8 cellular contexts compared by ENCODE assay signal in genomic region chr5:180315762-180316212, GRCh38. TPM values are rescaled to one million over a fixed set of nuclear protein-coding genes. Genes with fewer than 3 reads are reported as not detected.
DNase-seq lines count a peak whose midpoint lies in the region; ATAC-seq lines count a peak whose summit lies in the region.

No MANE protein-coding gene starts in this region.

- peaks cover 0 to 2% (median 0%) of the 10 kb centered on the region in 8 donors for H3K9me3 Mint-ChIP-seq in CD4-positive, alpha-beta memory T cell

- no peaks in the 10 kb centered on the region for H3K4me1 ChIP-seq in CD4-positive, alpha-beta memory T cell (ENCODE audit: insufficient read depth, low read length)

- no peaks in the 10 kb centered on the region for H3K27me3 ChIP-seq in CD4-positive, alpha-beta memory T cell (ENCODE audit: insufficient read depth, low read length)

- H3K27ac ChIP-seq in CD4-positive, alpha-beta memory T cell (ENCODE audit: low read depth, low read length) = no peak overlapping the region

- H3K27me3 Mint-ChIP-seq in CD4-positive, alpha-beta memory T cell = peaks cover 3 to 6% of the 10 kb centered on the region in 2 donors

- H3K4me3 ChIP-seq in CD4-positive, alpha-beta memory T cell (ENCODE audit: low read length in 2 of 2) = no peak overlapping the region

- no peaks in the 10 kb centered on the region for H3K36me3 Mint-ChIP-seq in CD4-positive, alpha-beta memory T cell

- ATAC-seq in GM21381 (IDR thresholded peaks at IDR 0.05; ENCODE audit: unreplicated experiment) = peak; percentile 65
- ATAC-seq in GM19328 (IDR thresholded peaks at IDR 0.05; ENCODE audit: unreplicated experiment) = no peak

- peak overlapping the region in 1 of 7 donors; percentile 2 for H3K27ac Mint-ChIP-seq in CD4-positive, alpha-beta memory T cell

- POLR2A ChIA-PET in CD4-positive, alpha-beta memory T cell (lab: Charles Lee; ENCODE audit: partially characterized antibody) = interaction anchor here (0.8 to 1.5 kb wide), 2 partner anchors 20 to 23 kb away, joined by 3 to 25 read pairs; partner anchors contain the start of gene MAPK9

- peaks cover 0 to 15% (median 4%) of the 10 kb centered on the region in 4 donors for H3K4me1 Mint-ChIP-seq in CD4-positive, alpha-beta memory T cell

- H3K36me3 ChIP-seq in CD4-positive, alpha-beta memory T cell (ENCODE audit: insufficient read depth, low read length) = no peaks in the 10 kb centered on the region

- H3K4me3 Mint-ChIP-seq in CD4-positive, alpha-beta memory T cell = peak overlapping the region in 1 of 8 donors; percentile 14

- peak; percentile 55 to 73 (median 61) for DNase-seq in CD4-positive, alpha-beta memory T cell
- peak; percentile 70 for DNase-seq in NAMALWA (ENCODE audit: low spot score)
- DNase-seq in activated CD4-positive, alpha-beta T cell treated with anti-CD3 and anti-CD28 coated beads, Interleukin-2, amount 50 U/mL, for 24 hours (ENCODE audit: low read depth in 1 of 2, low spot score in 1 of 2) = peak; percentile 47 to 72
- peak; percentile 77 for DNase-seq in dermis blood vessel endothelial cell
- peak; percentile 90 for DNase-seq in mesenteric fat pad (ENCODE audit: low spot score)
- peak; percentile 69 for DNase-seq in stimulated activated CD8-positive, alpha-beta memory T cell treated with anti-CD3 and anti-CD28 coated beads, Interleukin-4, amount 100 ng/mL, for 24 hours (ENCODE audit: low read depth)

- CTCF ChIA-PET in CD4-positive, alpha-beta memory T cell (lab: Charles Lee; ENCODE audit: partially characterized antibody) = interaction anchor here (0.9 to 4.5 kb wide), 17 partner anchors 10 to 187 kb away, joined by 3 to 130 read pairs (median 4); partner anchors contain the start of gene MAPK9

- no peaks in the 10 kb centered on the region for H3K9me3 ChIP-seq in CD4-positive, alpha-beta memory T cell (ENCODE audit: control insufficient read depth in 1 of 2, low read length in 2 of 2)

- intact Hi-C loops in CD4-positive, alpha-beta memory T cell (cut with micrococcal nuclease) = loop anchor here (1.0 to 10.0 kb wide), 2 partner anchors 22 to 111 kb away; partner anchors contain the start of gene RASGEF1C

RNA-seq across cellular contexts. Expression of gene MAPK9, which starts 23.9 kb away (rescaled TPM):
- 10 to 100 TPM; 39.1 TPM for total RNA-seq in CD4-positive, alpha-beta memory T cell
- polyA plus RNA-seq in CD4-positive, alpha-beta memory T cell = 10 to 100 TPM; 21.8 to 31.1 TPM
- total RNA-seq in dermis blood vessel endothelial cell (27.4 and 28.5 TPM in 2 replicates), mesenteric fat pad (35.0 TPM)

RNA-seq across cellular contexts. Expression of gene GFPT2, which starts 37.3 kb away (rescaled TPM):
- total RNA-seq in CD4-positive, alpha-beta memory T cell = under 1 TPM; 0.12 to 1.00 TPM
- under 1 TPM in 1 of 2 donors, not detected in 1; 0.13 TPM for polyA plus RNA-seq in CD4-positive, alpha-beta memory T cell
- 0.60 and 0.68 TPM in 2 replicates for total RNA-seq in dermis blood vessel endothelial cell
- 187 TPM for total RNA-seq in mesenteric fat pad

Comparison
In these comparisons a context has a peak if more than half of its experiments do, and no peak if none do; other contexts are left out.
1. RNA of gene GFPT2, which starts 37.3 kb away (total RNA-seq): 187 TPM in mesenteric fat pad (single experiment); 0.12 to 1.00 TPM in CD4-positive, alpha-beta memory T cell and 0.60 to 0.68 TPM in dermis blood vessel endothelial cell; every median in the first group is over 10 times any median in the second.
2. Peak in every context shown above with its lines, with median percentiles within 50 percentile points of each other: DNase-seq.